In the genomic region with DNA sequence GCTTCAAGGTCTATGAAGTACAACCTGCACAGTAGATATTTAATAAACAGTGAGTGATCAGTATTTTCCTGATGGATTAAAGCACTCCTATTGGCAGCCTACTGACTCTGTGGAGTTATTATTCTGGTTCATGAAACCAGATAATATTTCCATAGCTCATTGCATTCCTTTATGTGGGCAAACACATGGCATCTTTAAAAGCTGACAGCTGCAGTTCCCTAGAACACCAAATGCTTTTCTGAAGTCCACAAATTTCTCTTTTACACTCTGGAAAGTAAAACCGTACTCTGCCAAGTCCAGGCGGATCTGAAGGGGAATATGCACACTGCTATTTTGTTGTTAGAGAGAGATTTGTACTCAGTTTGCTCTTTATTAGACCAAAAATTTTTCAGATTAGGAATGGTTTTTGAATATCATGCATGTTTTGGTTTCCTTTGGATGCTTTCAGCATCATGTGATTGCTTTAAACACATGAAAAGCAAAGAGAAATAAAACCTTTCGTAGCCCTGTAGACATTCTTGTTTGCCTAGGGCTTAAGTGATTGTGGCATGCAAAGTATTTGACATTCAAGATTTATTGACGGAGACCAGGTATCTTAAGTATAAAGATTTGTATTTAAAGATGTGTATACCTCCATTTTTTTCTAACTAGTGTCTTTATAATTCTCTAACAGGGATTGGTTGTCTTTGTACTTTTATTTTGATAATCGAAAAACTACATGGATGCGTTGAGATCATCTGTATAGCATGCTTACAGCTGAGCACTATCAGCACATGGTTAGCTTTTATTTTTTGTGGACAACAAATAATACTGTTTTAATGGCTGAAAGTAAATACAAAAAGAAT, we compare ENCODE assay signal across 1 cellular context.
TF ChIP-seq lines count a peak whose summit lies in the region.

No MANE protein-coding gene starts in this region.

TF ChIP-seq in WTC11, 78 proteins besides CTCF, POLR2A, EP300 and RAD21 (continued from another document):
- TF ChIP-seq, protein P1, sequence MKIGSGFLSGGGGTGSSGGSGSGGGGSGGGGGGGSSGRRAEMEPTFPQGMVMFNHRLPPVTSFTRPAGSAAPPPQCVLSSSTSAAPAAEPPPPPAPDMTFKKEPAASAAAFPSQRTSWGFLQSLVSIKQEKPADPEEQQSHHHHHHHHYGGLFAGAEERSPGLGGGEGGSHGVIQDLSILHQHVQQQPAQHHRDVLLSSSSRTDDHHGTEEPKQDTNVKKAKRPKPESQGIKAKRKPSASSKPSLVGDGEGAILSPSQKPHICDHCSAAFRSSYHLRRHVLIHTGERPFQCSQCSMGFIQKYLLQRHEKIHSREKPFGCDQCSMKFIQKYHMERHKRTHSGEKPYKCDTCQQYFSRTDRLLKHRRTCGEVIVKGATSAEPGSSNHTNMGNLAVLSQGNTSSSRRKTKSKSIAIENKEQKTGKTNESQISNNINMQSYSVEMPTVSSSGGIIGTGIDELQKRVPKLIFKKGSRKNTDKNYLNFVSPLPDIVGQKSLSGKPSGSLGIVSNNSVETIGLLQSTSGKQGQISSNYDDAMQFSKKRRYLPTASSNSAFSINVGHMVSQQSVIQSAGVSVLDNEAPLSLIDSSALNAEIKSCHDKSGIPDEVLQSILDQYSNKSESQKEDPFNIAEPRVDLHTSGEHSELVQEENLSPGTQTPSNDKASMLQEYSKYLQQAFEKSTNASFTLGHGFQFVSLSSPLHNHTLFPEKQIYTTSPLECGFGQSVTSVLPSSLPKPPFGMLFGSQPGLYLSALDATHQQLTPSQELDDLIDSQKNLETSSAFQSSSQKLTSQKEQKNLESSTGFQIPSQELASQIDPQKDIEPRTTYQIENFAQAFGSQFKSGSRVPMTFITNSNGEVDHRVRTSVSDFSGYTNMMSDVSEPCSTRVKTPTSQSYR (CRISPR knock-in tag; IDR thresholded peaks at IDR 0.05): no peak
